In genomic region chr5:35003018-35003957, GRCh38 we compare ENCODE assay signal across 8 cellular contexts. TPM values are rescaled to one million over a fixed set of nuclear protein-coding genes. Genes with fewer than 3 reads are reported as not detected.
DNase-seq lines count a peak whose midpoint lies in the region; ATAC-seq and TF ChIP-seq lines count a peak whose summit lies in the region.

No MANE protein-coding gene starts in this region.

- H3K9ac ChIP-seq in liver (ENCODE audit: low read depth in 1 of 2, low read length in 2 of 2), result no peak overlapping the region

- 66% methylated on average over 18 of the region's 18 CpGs for whole genome bisulfite sequencing in liver

- peak; percentile 76 for ATAC-seq in GM18867 (IDR thresholded peaks at IDR 0.05; ENCODE audit: unreplicated experiment)
- ATAC-seq in HG03095 (IDR thresholded peaks at IDR 0.05; ENCODE audit: unreplicated experiment), result peak; percentile 87

- no peak overlapping the region for H3K27ac ChIP-seq in liver (ENCODE audit: low read depth in 1 of 2, low read length in 2 of 2)

- no peaks in the 10 kb centered on the region for H3K27me3 ChIP-seq in liver (ENCODE audit: control insufficient read depth in 4 of 4, insufficient read depth in 4 of 4, low read length in 3 of 4)

- H3K4me3 ChIP-seq in AG09309 (ENCODE audit: control insufficient read depth, low read depth, low read length), result no peak overlapping the region
- H3K4me3 ChIP-seq in liver (ENCODE audit: low read depth in 1 of 3, low read length in 3 of 3), result no peak overlapping the region

- no peak for DNase-seq in AG09309 (ENCODE audit: low read depth)
- peak; percentile 55 for DNase-seq in NCI-H2227 treated with DMSO at 0.1 percent for 48 hours (lab: John Stamatoyannopoulos, UW)
- DNase-seq in activated CD4-positive, alpha-beta T cell treated with anti-CD3 and anti-CD28 coated beads for 1 hour, result peak; percentile 14
- DNase-seq in cerebellar cortex (ENCODE audit: low spot score), result peak; percentile 66
- DNase-seq in stimulated activated CD8-positive, alpha-beta memory T cell treated with anti-CD3 and anti-CD28 coated beads, Interleukin-12 subunit alpha, Interleukin-12 subunit beta, amount 100 ng/mL, for 1 hour (ENCODE audit: low read depth), result peak; percentile 14

- peak; percentile 71 to 80 for TF ChIP-seq RAD21 in liver (IDR thresholded peaks at IDR 0.05)

- no peaks in the 10 kb centered on the region for H3K9me3 ChIP-seq in liver (ENCODE audit: control insufficient read depth in 4 of 4, low read length in 3 of 4)

- TF ChIP-seq CTCF in AG09309 (IDR thresholded peaks at IDR 0.05; ENCODE audit: control insufficient read depth, insufficient read depth, low read depth, low read length, missing control alignments) (peak; percentile 89), liver (IDR thresholded peaks at IDR 0.05; ENCODE audit: low read depth, low read length, missing input control) (peak; percentile 75)

- no peaks in the 10 kb centered on the region for H3K4me1 ChIP-seq in liver (ENCODE audit: control insufficient read depth in 4 of 4, insufficient read depth in 4 of 4, low read length in 3 of 4)

- H3K36me3 ChIP-seq in liver (ENCODE audit: control insufficient read depth in 4 of 4, insufficient read depth in 3 of 4, low read depth in 1 of 4, low read length in 3 of 4), result peaks cover 2 to 42% (median 19%) of the 10 kb centered on the region in 4 donors

TF ChIP-seq in liver, 16 proteins besides CTCF, POLR2A, EP300 and RAD21:
- no peak for TF ChIP-seq SP1 (IDR thresholded peaks at IDR 0.05)
- no peak for TF ChIP-seq NR2F2 (IDR thresholded peaks at IDR 0.05)
- TF ChIP-seq JUND (IDR thresholded peaks at IDR 0.05), result no peak
- no peak for TF ChIP-seq FOXA2 (IDR thresholded peaks at IDR 0.05)
- no peak for TF ChIP-seq EGR1 (IDR thresholded peaks at IDR 0.05; ENCODE audit: low read depth in 2 of 2)
- TF ChIP-seq HNF4G (IDR thresholded peaks at IDR 0.05), result no peak
- TF ChIP-seq ATF3 (IDR thresholded peaks at IDR 0.05), result no peak
- no peak for TF ChIP-seq MAX (IDR thresholded peaks at IDR 0.05)
- TF ChIP-seq HNF4A (conservative IDR thresholded peaks at IDR 0.05), result no peak
- TF ChIP-seq FOXA1 (IDR thresholded peaks at IDR 0.05), result no peak
- no peak for TF ChIP-seq REST (IDR thresholded peaks at IDR 0.05)
- no peak for TF ChIP-seq GABPA (IDR thresholded peaks at IDR 0.05 in 1 of 2, conservative IDR thresholded peaks at IDR 0.05 in 1 of 2)
- TF ChIP-seq RXRA (IDR thresholded peaks at IDR 0.05), result no peak
- TF ChIP-seq ZBTB33 (IDR thresholded peaks at IDR 0.05), result no peak
- TF ChIP-seq YY1 (IDR thresholded peaks at IDR 0.05), result no peak

RNA-seq across cellular contexts. Expression of gene AGXT2, which starts 44.5 kb away (rescaled TPM):
- total RNA-seq in liver, result 10 to 100 TPM; 49.4 to 67.9 TPM
- 10 to 100 TPM; 50.1 to 51.1 TPM for polyA plus RNA-seq in liver
